Comparison of ENCODE assay signal across 8 cellular contexts in genomic region chr1:46617108-46617694, GRCh38. TPM values are rescaled to one million over a fixed set of nuclear protein-coding genes. Genes with fewer than 3 reads are reported as not detected.
A peak's percentile ranks its signal among the peaks of the same experiment; 100 is the strongest.
DNase-seq lines count a peak whose midpoint lies in the region; ATAC-seq and TF ChIP-seq lines count a peak whose summit lies in the region.

No MANE protein-coding gene starts in this region.

- no peaks in the 10 kb centered on the region for H3K9me3 Mint-ChIP-seq in activated CD8-positive, alpha-beta memory T cell treated with anti-CD3 and anti-CD28 coated beads, Interleukin-2, amount 10 ng/mL, durations not matched to agents 7 days and 5 days (ENCODE audit: low read depth)

- H3K27ac Mint-ChIP-seq in activated CD8-positive, alpha-beta memory T cell treated with anti-CD3 and anti-CD28 coated beads, Interleukin-2, amount 10 ng/mL, durations not matched to agents 7 days and 5 days, result peak overlapping the region; percentile 84

- H3K36me3 ChIP-seq in brain microvascular endothelial cell (replicated peaks), result no peaks in the 10 kb centered on the region
- peaks cover 0 to 7% (median 0%) of the 10 kb centered on the region in 3 donors for H3K36me3 ChIP-seq in tibial nerve

- TF ChIP-seq CTCF in brain microvascular endothelial cell (IDR thresholded peaks at IDR 0.05; ENCODE audit: low read depth, low read length, missing control alignments), result no peak
- TF ChIP-seq CTCF in lower leg skin (IDR thresholded peaks at IDR 0.05), result no peak
- TF ChIP-seq CTCF in tibial nerve (IDR thresholded peaks at IDR 0.05), result no peak

- peaks cover 5% of the 10 kb centered on the region for H3K36me3 Mint-ChIP-seq in activated CD8-positive, alpha-beta memory T cell treated with anti-CD3 and anti-CD28 coated beads, Interleukin-2, amount 10 ng/mL, durations not matched to agents 7 days and 5 days

- H3K4me1 ChIP-seq in tibial nerve, result peaks cover 0 to 45% (median 40%) of the 10 kb centered on the region in 4 donors

- no peak for DNase-seq in activated CD8-positive, alpha-beta memory T cell treated with anti-CD3 and anti-CD28 coated beads, Interleukin-2, amount 10 ng/mL, durations not matched to agents 7 days and 5 days
- no peak for DNase-seq in activated CD8-positive, alpha-beta memory T cell treated with anti-CD3 and anti-CD28 coated beads for 24 hours
- DNase-seq in brain microvascular endothelial cell (no peak), lower leg skin (ENCODE audit: low spot score in 2 of 2) (no peak), tibial nerve (ENCODE audit: low spot score in 2 of 2) (no peak), NCI-H1436 treated with DMSO at 0.1 percent for 48 hours (lab: John Stamatoyannopoulos, UW) (no peak)

- no peak for ATAC-seq in activated CD8-positive, alpha-beta memory T cell treated with anti-CD3 and anti-CD28 coated beads, Interleukin-2, amount 10 ng/mL, durations not matched to agents 7 days and 5 days
- ATAC-seq in HG02981 (IDR thresholded peaks at IDR 0.05; ENCODE audit: unreplicated experiment), result no peak
- ATAC-seq in GM19328 (IDR thresholded peaks at IDR 0.05; ENCODE audit: unreplicated experiment), result no peak

- CTCF ChIA-PET in activated CD8-positive, alpha-beta memory T cell treated with anti-CD3 and anti-CD28 coated beads, Interleukin-2, amount 10 ng/mL, durations not matched to agents 7 days and 5 days (lab: Charles Lee), result interaction anchor here (0.8 to 5.4 kb wide), 10 partner anchors 10 to 175 kb away, joined by 3 to 51 read pairs (median 4); partner anchors contain the start of genes ATPAF1, EFCAB14 and MKNK1

- no peak for TF ChIP-seq EP300 in tibial nerve (IDR thresholded peaks at IDR 0.05)

- in situ Hi-C loops in brain microvascular endothelial cell (cut with HindIII; ENCODE audit: low pct_ligation_motif_present, low sequenced_read_pairs), result no loop called here

- peak overlapping the region; percentile 83 for H3K4me3 ChIP-seq in brain microvascular endothelial cell (ENCODE audit: low read depth, low read length)
- peak overlapping the region; percentile 74 for H3K4me3 ChIP-seq in lower leg skin (ENCODE audit: low read depth, poor library complexity, severe bottlenecking)
- peak overlapping the region; percentile 82 to 98 (median 90) for H3K4me3 ChIP-seq in tibial nerve

- no peaks in the 10 kb centered on the region for H3K9me3 ChIP-seq in tibial nerve

- peaks cover 55% of the 10 kb centered on the region for H3K4me1 Mint-ChIP-seq in activated CD8-positive, alpha-beta memory T cell treated with anti-CD3 and anti-CD28 coated beads, Interleukin-2, amount 10 ng/mL, durations not matched to agents 7 days and 5 days

- no peak for TF ChIP-seq POLR2A in lower leg skin (IDR thresholded peaks at IDR 0.05)
- TF ChIP-seq POLR2A in tibial nerve (IDR thresholded peaks at IDR 0.05), result no peak

- H3K27ac ChIP-seq in brain microvascular endothelial cell (peak overlapping the region; percentile 63), tibial nerve (peak overlapping the region; percentile 86 to 98 (median 98))

- peak overlapping the region; percentile 91 for H3K4me3 Mint-ChIP-seq in activated CD8-positive, alpha-beta memory T cell treated with anti-CD3 and anti-CD28 coated beads, Interleukin-2, amount 10 ng/mL, durations not matched to agents 7 days and 5 days

- H3K27me3 Mint-ChIP-seq in activated CD8-positive, alpha-beta memory T cell treated with anti-CD3 and anti-CD28 coated beads, Interleukin-2, amount 10 ng/mL, durations not matched to agents 7 days and 5 days, result no peaks in the 10 kb centered on the region

- intact Hi-C loops in lower leg skin (cut with DNase I; ENCODE audit: low total_unique reads), result no loop called here

- H3K27me3 ChIP-seq in brain microvascular endothelial cell (replicated peaks), result no peaks in the 10 kb centered on the region
- H3K27me3 ChIP-seq in tibial nerve, result no peaks in the 10 kb centered on the region

- WGBS in lower leg skin, 2 donors, result 31 to 35% methylated on average over 9 of the region's 9 CpGs
- WGBS in tibial nerve, 2 donors, result 36 to 37% methylated on average over 9 of the region's 9 CpGs

RNA-seq across cellular contexts. Expression of gene MOB3C, which starts 0.6 kb away (rescaled TPM):
- 10 to 100 TPM; 18.3 to 20.7 TPM for total RNA-seq in activated CD8-positive, alpha-beta memory T cell treated with anti-CD3 and anti-CD28 coated beads, Interleukin-2, amount 10 ng/mL, durations not matched to agents 7 days and 5 days
- total RNA-seq in lower leg skin, result 10 to 100 TPM; 13.0 to 17.8 (median 13.6) TPM
- total RNA-seq in tibial nerve, result 10 to 100 TPM; 15.1 to 22.3 (median 17.1) TPM

RNA-seq across cellular contexts. Expression of gene MKNK1, which starts 13.1 kb away (rescaled TPM):
- total RNA-seq in activated CD8-positive, alpha-beta memory T cell treated with anti-CD3 and anti-CD28 coated beads, Interleukin-2, amount 10 ng/mL, durations not matched to agents 7 days and 5 days, result 10 to 100 TPM; 70.6 to 78.6 TPM
- total RNA-seq in lower leg skin, result 10 to 100 TPM in 3 of 4 donors, 1 to 10 TPM in 1; 9.6 to 23.0 (median 13.7) TPM
- total RNA-seq in tibial nerve, result 10 to 100 TPM; 52.4 to 75.0 (median 66.5) TPM

RNA-seq across cellular contexts. Expression of gene ATPAF1, which starts 51.0 kb away (rescaled TPM):
- 10 to 100 TPM; 44.2 to 44.3 TPM for total RNA-seq in activated CD8-positive, alpha-beta memory T cell treated with anti-CD3 and anti-CD28 coated beads, Interleukin-2, amount 10 ng/mL, durations not matched to agents 7 days and 5 days
- 10 to 100 TPM; 20.4 to 33.7 (median 29.9) TPM for total RNA-seq in lower leg skin
- 10 to 100 TPM; 26.3 to 38.5 (median 30.2) TPM for total RNA-seq in tibial nerve

RNA-seq across cellular contexts. Expression of gene TEX38, which starts 54.5 kb away (rescaled TPM):
- total RNA-seq in activated CD8-positive, alpha-beta memory T cell treated with anti-CD3 and anti-CD28 coated beads, Interleukin-2, amount 10 ng/mL, durations not matched to agents 7 days and 5 days, result not detected
- not detected for total RNA-seq in lower leg skin
- not detected for total RNA-seq in tibial nerve
